8 cellular contexts compared by ENCODE assay signal in the genomic region with DNA sequence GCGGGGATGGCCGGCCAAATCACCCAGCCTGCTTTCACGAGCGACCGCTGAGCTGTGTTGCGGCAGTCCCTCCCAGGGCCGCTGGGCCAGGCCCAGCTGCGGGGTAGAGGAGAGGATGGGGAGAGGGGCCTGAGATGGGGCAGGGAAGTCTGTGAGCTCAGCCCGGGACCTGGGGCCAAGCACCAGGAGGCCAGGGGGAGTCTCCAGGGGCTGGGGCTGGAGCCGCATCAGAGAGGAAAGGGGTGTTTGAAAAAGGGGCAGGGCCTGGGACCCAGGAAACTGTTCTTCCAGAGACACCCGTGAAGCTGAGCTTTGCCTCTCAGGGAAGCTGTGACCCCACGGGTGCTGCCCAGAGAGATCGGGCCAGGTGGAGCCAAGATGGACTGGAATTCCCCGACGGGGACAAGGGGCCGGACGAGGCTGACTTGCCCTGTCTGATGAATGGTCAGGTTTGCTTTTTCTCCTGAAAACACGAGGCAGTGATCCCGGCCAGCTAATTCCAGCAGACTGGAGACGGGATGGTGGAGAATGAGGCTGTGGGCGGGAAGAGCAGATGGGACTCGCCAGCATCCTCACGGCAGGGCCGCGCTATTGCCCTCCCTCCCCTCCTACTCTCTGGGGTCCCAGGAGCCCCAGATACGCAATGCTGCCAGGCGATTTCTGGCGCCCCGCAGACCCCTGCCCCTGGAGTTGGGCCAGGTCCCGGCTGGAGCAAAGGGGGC. TPM values are rescaled to one million over a fixed set of nuclear protein-coding genes. Genes with fewer than 3 reads are reported as not detected.
DNase-seq lines count a peak whose midpoint lies in the region; ATAC-seq, FAIRE-seq and TF ChIP-seq lines count a peak whose summit lies in the region.

No MANE protein-coding gene starts in this region.

- H3F3A ChIP-seq in GM23338 (replicated peaks; ENCODE audit: low read depth) = 0 out of 2 replicates have a peak, but pooled peaks cover 4% of the 10 kb centered on the region

- H3K27ac Mint-ChIP-seq in GM23338 = no peak overlapping the region; the same call in 1 of the 2 replicates

- H3K4me2 ChIP-seq in GM23338 = no peak overlapping the region

- FAIRE-seq in D721Med (lab: Jason Lieb, UNC) = no peak

- H3K36me3 ChIP-seq in GM23338 (ENCODE audit: insufficient read depth) = no peaks in the 10 kb centered on the region

- H3K9me3 ChIP-seq in right cardiac atrium (ENCODE audit: control insufficient read depth, low read length) = no peaks in the 10 kb centered on the region

- H3K4me3 ChIP-seq in GM23338 (no peak overlapping the region), right cardiac atrium (ENCODE audit: low read length) (no peak overlapping the region), skin epidermis (no peak overlapping the region)

- no peaks in the 10 kb centered on the region for H3K79me2 ChIP-seq in GM23338 (replicated peaks; ENCODE audit: insufficient read depth)

- no peak for DNase-seq in GM23338 (ENCODE audit: low spot score)
- peak; percentile 41 for DNase-seq in amniotic epithelial cell (ENCODE audit: low read depth)
- peak in 2 of 3 donors; percentile 75 to 82 for DNase-seq in right cardiac atrium
- no peak for DNase-seq in erythroblast (lab: John Stamatoyannopoulos, UW)
- no peak for DNase-seq in D721Med (ENCODE audit: insufficient read length, low spot score)

- peak overlapping the region; percentile 32; the same call in 1 of the 2 replicates for H2AFZ ChIP-seq in GM23338

- H3K9me3 Mint-ChIP-seq in GM23338 = no peaks in the 10 kb centered on the region

- no peaks in the 10 kb centered on the region for H3K9me2 ChIP-seq in GM23338 (ENCODE audit: insufficient read depth)

- H3K27me3 ChIP-seq in GM23338 (ENCODE audit: insufficient read depth) (no peaks in the 10 kb centered on the region; the same call in 1 of the 2 replicates), right cardiac atrium (ENCODE audit: control insufficient read depth, insufficient read depth) (no peaks in the 10 kb centered on the region)

- peaks cover 65% of the 10 kb centered on the region for H3K4me1 Mint-ChIP-seq in GM23338

- ATAC-seq in GM23338 (peak; percentile 4; the same call in 2 of the 3 replicates), right cardiac atrium (peak; percentile 28 to 45), GM19452 (IDR thresholded peaks at IDR 0.05; ENCODE audit: unreplicated experiment) (no peak), GM21390 (IDR thresholded peaks at IDR 0.05; ENCODE audit: unreplicated experiment) (no peak)

- H3K36me3 Mint-ChIP-seq in GM23338 (ENCODE audit: low read depth) = no peaks in the 10 kb centered on the region; the same call in 2 of the 3 replicates

- 40% methylated on average over 30 of the region's 30 CpGs for WGBS in right cardiac atrium

- H3K27ac ChIP-seq in GM23338 (ENCODE audit: low read depth) (no peak overlapping the region), right cardiac atrium (ENCODE audit: low read length) (peak overlapping the region; percentile 94), skin epidermis (peak overlapping the region in 20 of 21 experiments; percentile 67 to 96 (median 84))

- no peaks in the 10 kb centered on the region for H4K20me1 ChIP-seq in GM23338 (replicated peaks; ENCODE audit: insufficient read depth)

- H3K4me3 Mint-ChIP-seq in GM23338 = no peak overlapping the region

- TF ChIP-seq CTCF in GM23338 (conservative IDR thresholded peaks at IDR 0.05; ENCODE audit: low read depth in 2 of 2) (no peak), D721Med (IDR thresholded peaks at IDR 0.05; ENCODE audit: insufficient read depth, missing control alignments) (no peak)

- intact Hi-C loops in right cardiac atrium (cut with DNase I) = loop anchor here in 2 of 4 donors (5.0 kb wide), 2 partner anchors 57 to 62 kb away; no protein-coding TSS in a partner anchor

- no peak for TF ChIP-seq POLR2A in erythroblast (IDR thresholded peaks at IDR 0.05; ENCODE audit: low read length)

- H3K4me1 ChIP-seq in GM23338 (ENCODE audit: insufficient read depth) (peaks cover 15% of the 10 kb centered on the region), right cardiac atrium (ENCODE audit: control insufficient read depth, insufficient read depth, low read length) (peaks cover 9% of the 10 kb centered on the region)

- H3K27me3 Mint-ChIP-seq in GM23338 (ENCODE audit: insufficient read depth, low read depth, poor library complexity) = peaks cover 36% of the 10 kb centered on the region

TF ChIP-seq in GM23338, 12 proteins besides CTCF, POLR2A, EP300 and RAD21 (continues in another document):
- TF ChIP-seq CREB1 (CRISPR knock-in tag; IDR thresholded peaks at IDR 0.05; ENCODE audit: low read depth) (no peak), POLR2AphosphoS5 (IDR thresholded peaks at IDR 0.05; ENCODE audit: low read depth) (no peak), ZNF114 (CRISPR knock-in tag; IDR thresholded peaks at IDR 0.05) (no peak), EZH2phosphoT487 (IDR thresholded peaks at IDR 0.05; ENCODE audit: unreplicated experiment) (no peak), JUNB (IDR thresholded peaks at IDR 0.05; ENCODE audit: unreplicated experiment) (no peak), ZNF331 (CRISPR knock-in tag; IDR thresholded peaks at IDR 0.05; ENCODE audit: low read depth) (no peak), EZH2 (IDR thresholded peaks at IDR 0.05; ENCODE audit: low read depth, unreplicated experiment) (no peak), STAT1 (IDR thresholded peaks at IDR 0.05; ENCODE audit: unreplicated experiment) (no peak), NANOG (IDR thresholded peaks at IDR 0.05; ENCODE audit: borderline replicate concordance) (no peak)
- TF ChIP-seq, protein P1, sequence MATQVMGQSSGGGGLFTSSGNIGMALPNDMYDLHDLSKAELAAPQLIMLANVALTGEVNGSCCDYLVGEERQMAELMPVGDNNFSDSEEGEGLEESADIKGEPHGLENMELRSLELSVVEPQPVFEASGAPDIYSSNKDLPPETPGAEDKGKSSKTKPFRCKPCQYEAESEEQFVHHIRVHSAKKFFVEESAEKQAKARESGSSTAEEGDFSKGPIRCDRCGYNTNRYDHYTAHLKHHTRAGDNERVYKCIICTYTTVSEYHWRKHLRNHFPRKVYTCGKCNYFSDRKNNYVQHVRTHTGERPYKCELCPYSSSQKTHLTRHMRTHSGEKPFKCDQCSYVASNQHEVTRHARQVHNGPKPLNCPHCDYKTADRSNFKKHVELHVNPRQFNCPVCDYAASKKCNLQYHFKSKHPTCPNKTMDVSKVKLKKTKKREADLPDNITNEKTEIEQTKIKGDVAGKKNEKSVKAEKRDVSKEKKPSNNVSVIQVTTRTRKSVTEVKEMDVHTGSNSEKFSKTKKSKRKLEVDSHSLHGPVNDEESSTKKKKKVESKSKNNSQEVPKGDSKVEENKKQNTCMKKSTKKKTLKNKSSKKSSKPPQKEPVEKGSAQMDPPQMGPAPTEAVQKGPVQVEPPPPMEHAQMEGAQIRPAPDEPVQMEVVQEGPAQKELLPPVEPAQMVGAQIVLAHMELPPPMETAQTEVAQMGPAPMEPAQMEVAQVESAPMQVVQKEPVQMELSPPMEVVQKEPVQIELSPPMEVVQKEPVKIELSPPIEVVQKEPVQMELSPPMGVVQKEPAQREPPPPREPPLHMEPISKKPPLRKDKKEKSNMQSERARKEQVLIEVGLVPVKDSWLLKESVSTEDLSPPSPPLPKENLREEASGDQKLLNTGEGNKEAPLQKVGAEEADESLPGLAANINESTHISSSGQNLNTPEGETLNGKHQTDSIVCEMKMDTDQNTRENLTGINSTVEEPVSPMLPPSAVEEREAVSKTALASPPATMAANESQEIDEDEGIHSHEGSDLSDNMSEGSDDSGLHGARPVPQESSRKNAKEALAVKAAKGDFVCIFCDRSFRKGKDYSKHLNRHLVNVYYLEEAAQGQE (IDR thresholded peaks at IDR 0.05; ENCODE audit: unreplicated experiment) = no peak
- TF ChIP-seq, protein P2, sequence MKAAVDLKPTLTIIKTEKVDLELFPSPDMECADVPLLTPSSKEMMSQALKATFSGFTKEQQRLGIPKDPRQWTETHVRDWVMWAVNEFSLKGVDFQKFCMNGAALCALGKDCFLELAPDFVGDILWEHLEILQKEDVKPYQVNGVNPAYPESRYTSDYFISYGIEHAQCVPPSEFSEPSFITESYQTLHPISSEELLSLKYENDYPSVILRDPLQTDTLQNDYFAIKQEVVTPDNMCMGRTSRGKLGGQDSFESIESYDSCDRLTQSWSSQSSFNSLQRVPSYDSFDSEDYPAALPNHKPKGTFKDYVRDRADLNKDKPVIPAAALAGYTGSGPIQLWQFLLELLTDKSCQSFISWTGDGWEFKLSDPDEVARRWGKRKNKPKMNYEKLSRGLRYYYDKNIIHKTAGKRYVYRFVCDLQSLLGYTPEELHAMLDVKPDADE (IDR thresholded peaks at IDR 0.05) = no peak

RNA-seq across cellular contexts. Expression of a gene that starts 40.3 kb away (rescaled TPM):
- total RNA-seq in GM23338 (2014; rRNA removed; shearing (Covaris generic)) = 287 and 430 TPM in 2 replicates
- polyA plus RNA-seq in GM23338 (2016; fragmentation: Nextera tagmentation; extraction: Ambion mirVana) = 38.4 and 45.1 TPM in 2 replicates
- 100 to 1,000 TPM in 1 of 4 donors, 10 to 100 TPM in 3; 63.5 to 134 (median 84.6) TPM for total RNA-seq in right cardiac atrium
- polyA plus RNA-seq in right cardiac atrium = 52.3 TPM

Comparison
In these comparisons a context has a peak if more than half of its experiments do, and no peak if none do; other contexts are left out.
1. ATAC-seq: peak in GM23338 (single experiment) and right cardiac atrium (2 of 2); none in GM19452 (single experiment) and GM21390 (single experiment).
2. DNase-seq: peak in amniotic epithelial cell (single experiment) and right cardiac atrium (2 of 3); none in GM23338 (single experiment), erythroblast (0 of 2) and D721Med (single experiment).